In the genomic region with DNA sequence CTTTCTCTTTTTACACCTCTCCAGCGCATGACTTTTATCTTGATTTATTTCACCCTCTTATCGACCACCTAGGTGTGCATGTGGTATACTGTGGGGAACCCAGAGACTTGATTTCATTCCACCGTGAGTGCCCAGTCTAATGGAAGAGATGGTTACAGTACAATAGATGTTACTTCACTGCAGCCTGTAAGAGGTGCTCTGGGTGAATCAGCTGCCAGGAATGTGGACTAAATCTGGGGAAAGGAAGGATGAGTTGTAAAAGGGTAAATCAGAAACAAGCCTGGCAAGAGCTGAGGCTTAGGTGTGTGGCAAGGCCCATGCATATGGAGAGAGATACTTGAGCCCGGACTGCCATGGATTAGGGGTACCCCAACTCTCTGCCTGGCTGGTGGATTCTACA, we compare ENCODE assay signal across 10 cellular contexts. TPM values are rescaled to one million over a fixed set of nuclear protein-coding genes. Genes with fewer than 3 reads are reported as not detected.
DNase-seq lines count a peak whose midpoint lies in the region; ATAC-seq and TF ChIP-seq lines count a peak whose summit lies in the region.
"Had no signal": no experiment of that assay in that cellular context is flagged by ENCODE, and none has a peak within 500 bp of the region (broad histone marks: within the 10 kb centered on the region; RNA-seq: fewer than 3 reads in every experiment).

No MANE protein-coding gene starts in this region.

- H3K36me3 ChIP-seq in lower lobe of right lung (peaks cover 8% of the 10 kb centered on the region), SJCRH30 (peaks cover 25% of the 10 kb centered on the region)

- peak in 1 of 2 donors; percentile 32 for ATAC-seq in lower lobe of right lung
- no peak for ATAC-seq in GM18511 (IDR thresholded peaks at IDR 0.05; ENCODE audit: unreplicated experiment)

- DNase-seq in AG04450 (ENCODE audit: low read depth, low spot score) (peak; percentile 42), HT1080 (ENCODE audit: low read depth) (peak; percentile 86), choroid plexus epithelial cell (ENCODE audit: low read depth) (peak; percentile 80), lower lobe of right lung (no peak), coronary artery (ENCODE audit: low spot score) (no peak), SJCRH30 (no peak), GOT3 (lab: John Stamatoyannopoulos, UW) (no peak)
- DNase-seq: NCI-H446 treated with DMSO at 0.1 percent for 48 hours; stimulated activated naive CD4-positive, alpha-beta T cell had no signal

- H3K9me3 ChIP-seq in AG04450 (ENCODE audit: control insufficient read depth, insufficient read depth, low read length) (no peaks in the 10 kb centered on the region), lower lobe of right lung (no peaks in the 10 kb centered on the region), SJCRH30 (replicated peaks) (no peaks in the 10 kb centered on the region)

- intact Hi-C loops in lower lobe of right lung (cut with DNase I) = no loop called here

- no peak overlapping the region for H3K4me3 ChIP-seq in AG04450 (ENCODE audit: low read depth, low read length)
- no peak overlapping the region for H3K4me3 ChIP-seq in choroid plexus epithelial cell (ENCODE audit: low read depth, low read length)
- H3K4me3 ChIP-seq in lower lobe of right lung = no peak overlapping the region
- H3K4me3 ChIP-seq in coronary artery = no peak overlapping the region
- H3K4me3 ChIP-seq in SJCRH30 = no peak overlapping the region

- CTCF ChIA-PET in AG04450 (lab: Charles Lee) = interaction anchor here (1.0 kb wide), 1 partner anchor 63 kb away, joined by 3 read pairs; no protein-coding TSS in a partner anchor

- peak overlapping the region; percentile 49 for H3K27ac ChIP-seq in AG04450 (ENCODE audit: low read depth, low read length)
- H3K27ac ChIP-seq in lower lobe of right lung = peak overlapping the region; percentile 18
- peak overlapping the region in 1 of 2 donors; percentile 24 for H3K27ac ChIP-seq in coronary artery
- H3K27ac ChIP-seq in SJCRH30 = no peak overlapping the region

- TF ChIP-seq CTCF in AG04450 (IDR thresholded peaks at IDR 0.05; ENCODE audit: low read depth, low read length) = no peak
- no peak for TF ChIP-seq CTCF in choroid plexus epithelial cell (conservative IDR thresholded peaks at IDR 0.05; ENCODE audit: low read depth, low read length)
- TF ChIP-seq CTCF in lower lobe of right lung (IDR thresholded peaks at IDR 0.05) = no peak
- TF ChIP-seq CTCF in coronary artery (IDR thresholded peaks at IDR 0.05) = no peak

- POLR2A ChIA-PET in AG04450 (lab: Yijun Ruan, JAX) = no interaction called here

- H3K4me1 ChIP-seq in lower lobe of right lung (peaks cover 86% of the 10 kb centered on the region), SJCRH30 (peaks cover 2% of the 10 kb centered on the region; the same call in 1 of the 2 replicates)

- H3K27me3 ChIP-seq in AG04450 (ENCODE audit: control insufficient read depth, insufficient read depth, low read length) = no peaks in the 10 kb centered on the region
- no peaks in the 10 kb centered on the region for H3K27me3 ChIP-seq in lower lobe of right lung (ENCODE audit: low read depth)
- no peaks in the 10 kb centered on the region for H3K27me3 ChIP-seq in SJCRH30

RNA-seq across cellular contexts. Expression of gene STK35, which starts 7.4 kb away (rescaled TPM):
- polyA plus RNA-seq in AG04450 (2011; rRNA removed) = 8.0 and 9.3 TPM in 2 replicates
- polyA minus RNA-seq in AG04450 (2011; rRNA and poly(A)+ RNA removed) = 12.0 and 15.6 TPM in 2 replicates
- 9.6 and 12.9 TPM in 2 replicates for total RNA-seq in HT1080 (2014; rRNA removed; shearing (Covaris generic))
- 11.0 and 11.5 TPM in 2 replicates for polyA plus RNA-seq in HT1080 (2015; cell fraction: cytosol; rRNA removed)
- 13.7 and 14.9 TPM in 2 replicates for polyA plus RNA-seq in HT1080 (2015; cell fraction: nucleus; rRNA removed)
- total RNA-seq in lower lobe of right lung = 13.9 TPM
- 18.0 and 19.1 TPM in 2 replicates for total RNA-seq in SJCRH30 (2014; rRNA removed; shearing (Covaris generic))

Comparison
In these comparisons a context has a peak if more than half of its experiments do, and no peak if none do; other contexts are left out.
1. DNase-seq: peak in AG04450 (single experiment), HT1080 (single experiment) and choroid plexus epithelial cell (single experiment); none in lower lobe of right lung (single experiment), coronary artery (single experiment), SJCRH30 (0 of 2) and GOT3 (single experiment).